Comparison of ENCODE assay signal across 23 cellular contexts in the genomic region with DNA sequence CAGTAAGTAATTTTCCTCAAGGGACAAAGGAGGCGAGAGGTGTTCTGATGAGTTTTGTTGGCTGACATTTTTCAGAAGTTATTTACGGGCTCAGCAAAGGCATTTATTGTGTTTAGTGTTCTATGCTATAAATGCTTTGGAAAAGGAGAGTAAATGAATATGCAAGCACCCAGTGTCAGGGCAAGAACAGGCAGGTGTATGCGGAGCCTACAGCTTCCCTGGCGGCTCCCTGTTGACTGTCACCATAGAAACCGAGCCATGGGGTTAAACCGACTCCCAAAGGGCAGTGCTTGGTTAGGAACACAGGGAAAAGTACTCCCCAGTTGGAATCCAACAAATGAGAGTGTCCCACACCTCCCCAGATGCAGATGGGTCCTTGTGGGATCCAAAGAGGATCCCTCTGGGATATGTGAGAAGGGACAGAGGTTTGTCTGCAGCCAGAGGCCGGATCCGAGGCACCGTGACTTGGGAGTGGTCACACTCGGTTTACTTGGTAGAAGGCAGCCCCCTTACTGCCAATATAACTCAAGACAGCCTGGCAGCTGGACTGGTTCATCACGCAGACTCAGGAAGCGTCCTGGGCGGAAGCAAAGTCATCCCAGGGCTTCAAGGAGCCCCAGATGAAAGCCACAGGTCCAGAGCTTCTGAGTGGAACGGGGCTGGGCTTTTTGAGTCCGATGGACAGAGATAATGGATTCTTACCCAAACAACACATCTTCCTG.
A peak's percentile ranks its signal among the peaks of the same experiment; 100 is the strongest.
DNase-seq lines count a peak whose midpoint lies in the region; ATAC-seq, FAIRE-seq and TF ChIP-seq lines count a peak whose summit lies in the region.
"Had no signal": no experiment of that assay in that cellular context is flagged by ENCODE, and none has a peak within 500 bp of the region (broad histone marks: within the 10 kb centered on the region; RNA-seq: fewer than 3 reads in every experiment).

No MANE protein-coding gene starts in this region.

- H3K4me3 ChIP-seq in right atrium auricular region (no peak overlapping the region), upper lobe of right lung (no peak overlapping the region), Caco-2 (ENCODE audit: low read depth, low read length) (no peak overlapping the region)
- H3K4me3 ChIP-seq: spleen had no signal

- H3K27me3 Mint-ChIP-seq in WTC11 (ENCODE audit: low read depth): no peaks in the 10 kb centered on the region; the same call in 1 of the 2 replicates
- H3K27me3 Mint-ChIP-seq in Caco-2 (ENCODE audit: insufficient read depth, unreplicated experiment): no peaks in the 10 kb centered on the region
- H3K27me3 Mint-ChIP-seq: IgD-negative memory B cell had no signal

- no peak for FAIRE-seq in GM12892 (lab: Jason Lieb, UNC)
- FAIRE-seq: GM12891 had no signal

- no peak for TF ChIP-seq POLR2A in GM12892 (IDR thresholded peaks at IDR 0.05; ENCODE audit: low read depth, low read length)

- DNase-seq in Right ventricle myocardium inferior (ENCODE audit: missing footprints) (peak; percentile 37), right atrium auricular region (ENCODE audit: low spot score) (no peak), NCI-H2171 treated with DMSO at 0.1 percent for 48 hours (lab: John Stamatoyannopoulos, UW) (peak; percentile 84), WTC11 (ENCODE audit: low spot score) (no peak), upper lobe of right lung (peak; percentile 34), GM12892 (ENCODE audit: insufficient read length) (no peak), H4 (ENCODE audit: low spot score) (no peak), Caco-2 (no peak)
- DNase-seq: ACHN; activated CD8-positive, alpha-beta T cell treated with anti-CD3 and anti-CD28 coated beads for 36 hours; activated naive CD4-positive, alpha-beta T cell treated with anti-CD3 and anti-CD28 coated beads, Interleukin-2, amount 50 U/mL, for 16 hours; activated T-cell treated with anti-CD3 and anti-CD28 coated beads, Interleukin-2, amount 50 U/mL, for 4 hours; C1 segment of cervical spinal cord; effector memory CD8-positive, alpha-beta T cell; glutamatergic neuron; HFFc6; NCI-H82; stimulated activated CD8-positive, alpha-beta memory T cell treated with anti-CD3 and anti-CD28 coated beads, Interleukin-4, amount 100 ng/mL, for 48 hours had no signal

- no peak overlapping the region for H3K27ac ChIP-seq in right atrium auricular region
- no peak overlapping the region for H3K27ac ChIP-seq in upper lobe of right lung
- H3K27ac ChIP-seq: neutrophil, spleen had no signal

- no peak overlapping the region for H3K4me3 Mint-ChIP-seq in WTC11
- H3K4me3 Mint-ChIP-seq in Caco-2 (ENCODE audit: unreplicated experiment): no peak overlapping the region
- H3K4me3 Mint-ChIP-seq: activated CD8-positive, alpha-beta T cell treated with anti-CD3 and anti-CD28 coated beads for 36 hours; activated T-cell treated with anti-CD3 and anti-CD28 coated beads, Interleukin-2, amount 50 U/mL, for 4 hours; effector memory CD8-positive, alpha-beta T cell; HFFc6; IgD-negative memory B cell; T-helper 2 cell treated with Interferon-gamma antibody and Interleukin-4, amounts not matched to agents 5 μg/mL and 100 μg/mL, for 36 hours had no signal

- no peaks in the 10 kb centered on the region for H3K4me1 ChIP-seq in right atrium auricular region
- no peaks in the 10 kb centered on the region for H3K4me1 ChIP-seq in upper lobe of right lung
- no peaks in the 10 kb centered on the region for H3K4me1 ChIP-seq in Caco-2
- H3K4me1 ChIP-seq: spleen had no signal

- H3K27ac Mint-ChIP-seq in WTC11 (peak overlapping the region; percentile 77), Caco-2 (ENCODE audit: unreplicated experiment) (no peak overlapping the region)
- H3K27ac Mint-ChIP-seq: activated CD8-positive, alpha-beta T cell treated with anti-CD3 and anti-CD28 coated beads for 36 hours; effector memory CD8-positive, alpha-beta T cell; HFFc6; IgD-negative memory B cell; T-helper 2 cell treated with Interferon-gamma antibody and Interleukin-4, amounts not matched to agents 5 μg/mL and 100 μg/mL, for 36 hours had no signal

- intact Hi-C loops in Right ventricle myocardium inferior (cut with DNase I): no loop called here
- intact Hi-C loops in upper lobe of right lung (cut with DNase I): no loop called here
- intact Hi-C loops in Caco-2 (cut with micrococcal nuclease; ENCODE audit: unreplicated experiment): no loop called here

- ATAC-seq in Right ventricle myocardium inferior (no peak), WTC11 (peak; percentile 31), upper lobe of right lung (no peak)
- ATAC-seq: activated CD8-positive, alpha-beta T cell treated with anti-CD3 and anti-CD28 coated beads for 36 hours; activated T-cell treated with anti-CD3 and anti-CD28 coated beads, Interleukin-2, amount 50 U/mL, for 4 hours; effector memory CD8-positive, alpha-beta T cell had no signal

- TF ChIP-seq CTCF in right atrium auricular region (IDR thresholded peaks at IDR 0.05) (no peak), WTC11 (IDR thresholded peaks at IDR 0.05) (no peak), upper lobe of right lung (IDR thresholded peaks at IDR 0.05) (no peak), Caco-2 (IDR thresholded peaks at IDR 0.05; ENCODE audit: insufficient read depth in 1 of 2, low read depth in 1 of 2, low read length in 1 of 2, severe bottlenecking in 1 of 2, unreplicated experiment in 1 of 2) (no peak)

- H3K36me3 Mint-ChIP-seq in WTC11 (peaks cover 5% of the 10 kb centered on the region; the same call in 1 of the 2 replicates), Caco-2 (ENCODE audit: insufficient read depth, unreplicated experiment) (peaks cover 67% of the 10 kb centered on the region)
- H3K36me3 Mint-ChIP-seq: IgD-negative memory B cell had no signal

- no peaks in the 10 kb centered on the region for H3K36me3 ChIP-seq in right atrium auricular region
- no peaks in the 10 kb centered on the region for H3K36me3 ChIP-seq in upper lobe of right lung
- H3K36me3 ChIP-seq in Caco-2 (ENCODE audit: control insufficient read depth, insufficient read depth, low read length): no peaks in the 10 kb centered on the region
- H3K36me3 ChIP-seq: neutrophil, spleen had no signal

- CTCF ChIA-PET in WTC11 (lab: Charles Lee) (no interaction called here), Caco-2 (lab: Charles Lee) (interaction anchor here (0.7 kb wide), 1 partner anchor 8 kb away, joined by 4 read pairs; no protein-coding TSS in a partner anchor)

- no peaks in the 10 kb centered on the region for H3K27me3 ChIP-seq in right atrium auricular region
- no peaks in the 10 kb centered on the region for H3K27me3 ChIP-seq in upper lobe of right lung
- H3K27me3 ChIP-seq in Caco-2 (replicated peaks; ENCODE audit: control insufficient read depth, insufficient read depth, low read length): no peaks in the 10 kb centered on the region

- no TSS peak for BruUV-seq in Caco-2 (replicated peaks; lab: Mats Ljungman, UMichigan)

- peaks cover 14% of the 10 kb centered on the region for H3K4me1 Mint-ChIP-seq in WTC11
- no peaks in the 10 kb centered on the region for H3K4me1 Mint-ChIP-seq in Caco-2 (ENCODE audit: low read depth, unreplicated experiment)
- H3K4me1 Mint-ChIP-seq: IgD-negative memory B cell had no signal

- H3K9me3 Mint-ChIP-seq in WTC11 (peaks cover 7% of the 10 kb centered on the region), Caco-2 (ENCODE audit: unreplicated experiment) (no peaks in the 10 kb centered on the region)
- H3K9me3 Mint-ChIP-seq: activated T-cell treated with anti-CD3 and anti-CD28 coated beads, Interleukin-2, amount 50 U/mL, for 4 hours; effector memory CD8-positive, alpha-beta T cell; T-helper 2 cell treated with Interferon-gamma antibody and Interleukin-4, amounts not matched to agents 5 μg/mL and 100 μg/mL, for 36 hours had no signal

- H3K9me3 ChIP-seq in right atrium auricular region: no peaks in the 10 kb centered on the region
- no peaks in the 10 kb centered on the region for H3K9me3 ChIP-seq in upper lobe of right lung
- 0 out of 2 replicates have a peak, but pooled peaks cover 3% of the 10 kb centered on the region for H3K9me3 ChIP-seq in Caco-2
- H3K9me3 ChIP-seq: neutrophil had no signal

- POLR2A ChIA-PET in WTC11 (lab: Charles Lee): interaction anchor here (0.6 kb wide), 1 partner anchor 286 kb away, joined by 3 read pairs; no protein-coding TSS in a partner anchor
- POLR2A ChIA-PET in Caco-2 (lab: Charles Lee): no interaction called here

TF ChIP-seq in WTC11, 78 proteins besides CTCF, POLR2A, EP300 and RAD21 (continues in another document):
- TF ChIP-seq, protein P1, sequence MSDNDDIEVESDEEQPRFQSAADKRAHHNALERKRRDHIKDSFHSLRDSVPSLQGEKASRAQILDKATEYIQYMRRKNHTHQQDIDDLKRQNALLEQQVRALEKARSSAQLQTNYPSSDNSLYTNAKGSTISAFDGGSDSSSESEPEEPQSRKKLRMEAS (CRISPR knock-in tag; IDR thresholded peaks at IDR 0.05): no peak
- no peak for TF ChIP-seq TCF7 (CRISPR knock-in tag; IDR thresholded peaks at IDR 0.05; ENCODE audit: low read depth)
- TF ChIP-seq, protein P2, sequence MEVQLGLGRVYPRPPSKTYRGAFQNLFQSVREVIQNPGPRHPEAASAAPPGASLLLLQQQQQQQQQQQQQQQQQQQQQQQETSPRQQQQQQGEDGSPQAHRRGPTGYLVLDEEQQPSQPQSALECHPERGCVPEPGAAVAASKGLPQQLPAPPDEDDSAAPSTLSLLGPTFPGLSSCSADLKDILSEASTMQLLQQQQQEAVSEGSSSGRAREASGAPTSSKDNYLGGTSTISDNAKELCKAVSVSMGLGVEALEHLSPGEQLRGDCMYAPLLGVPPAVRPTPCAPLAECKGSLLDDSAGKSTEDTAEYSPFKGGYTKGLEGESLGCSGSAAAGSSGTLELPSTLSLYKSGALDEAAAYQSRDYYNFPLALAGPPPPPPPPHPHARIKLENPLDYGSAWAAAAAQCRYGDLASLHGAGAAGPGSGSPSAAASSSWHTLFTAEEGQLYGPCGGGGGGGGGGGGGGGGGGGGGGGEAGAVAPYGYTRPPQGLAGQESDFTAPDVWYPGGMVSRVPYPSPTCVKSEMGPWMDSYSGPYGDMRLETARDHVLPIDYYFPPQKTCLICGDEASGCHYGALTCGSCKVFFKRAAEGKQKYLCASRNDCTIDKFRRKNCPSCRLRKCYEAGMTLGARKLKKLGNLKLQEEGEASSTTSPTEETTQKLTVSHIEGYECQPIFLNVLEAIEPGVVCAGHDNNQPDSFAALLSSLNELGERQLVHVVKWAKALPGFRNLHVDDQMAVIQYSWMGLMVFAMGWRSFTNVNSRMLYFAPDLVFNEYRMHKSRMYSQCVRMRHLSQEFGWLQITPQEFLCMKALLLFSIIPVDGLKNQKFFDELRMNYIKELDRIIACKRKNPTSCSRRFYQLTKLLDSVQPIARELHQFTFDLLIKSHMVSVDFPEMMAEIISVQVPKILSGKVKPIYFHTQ (CRISPR knock-in tag; IDR thresholded peaks at IDR 0.05): no peak
- no peak for TF ChIP-seq ZMAT4 (CRISPR knock-in tag; IDR thresholded peaks at IDR 0.05)
- TF ChIP-seq TEAD4 (CRISPR knock-in tag; IDR thresholded peaks at IDR 0.05): no peak

Comparison
In these comparisons a context has a peak if more than half of its experiments do, and no peak if none do; other contexts are left out.
1. DNase-seq: peak in Right ventricle myocardium inferior (single experiment), NCI-H2171 treated with DMSO at 0.1 percent for 48 hours (single experiment) and upper lobe of right lung (single experiment); none in right atrium auricular region (single experiment), WTC11 (single experiment), GM12892 (single experiment), H4 (single experiment) and Caco-2 (0 of 2).